ENCODE assay signal across 8 cellular contexts in the genomic region with DNA sequence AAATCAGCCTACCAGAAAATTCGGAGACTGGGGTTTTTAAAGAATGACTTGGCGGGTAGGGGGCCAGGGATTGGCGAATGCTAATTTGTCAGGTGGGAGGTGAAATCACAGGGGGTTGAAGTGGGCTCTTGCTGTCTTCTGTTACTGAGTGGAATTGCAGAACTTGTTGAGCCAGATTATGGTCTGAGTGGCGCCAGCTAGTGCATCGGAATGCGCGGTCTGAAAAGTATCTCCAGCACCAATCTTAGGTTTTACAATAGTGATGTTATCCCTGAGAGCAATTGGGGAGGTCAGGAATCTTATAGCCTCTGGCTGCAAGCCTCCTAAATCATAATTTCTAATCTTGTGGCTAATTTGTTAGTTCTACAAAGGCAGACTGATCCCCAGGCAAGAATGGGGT. TPM values are rescaled to one million over a fixed set of nuclear protein-coding genes. Genes with fewer than 3 reads are reported as not detected.
DNase-seq lines count a peak whose midpoint lies in the region; ATAC-seq and TF ChIP-seq lines count a peak whose summit lies in the region.

No MANE protein-coding gene starts in this region.

- no peaks in the 10 kb centered on the region for H3K36me3 ChIP-seq in lower lobe of right lung

- no peaks in the 10 kb centered on the region for H3K27me3 Mint-ChIP-seq in activated naive CD4-positive, alpha-beta T cell treated with anti-CD3 and anti-CD28 coated beads for 36 hours (ENCODE audit: low read depth)
- H3K27me3 Mint-ChIP-seq in type B pancreatic cell: no peaks in the 10 kb centered on the region

- DNase-seq in activated naive CD4-positive, alpha-beta T cell treated with anti-CD3 and anti-CD28 coated beads for 36 hours: no peak
- no peak for DNase-seq in activated naive CD4-positive, alpha-beta T cell treated with Interleukin-2 at 50 U/mL for 16 hours
- DNase-seq in astrocyte of the hippocampus (ENCODE audit: low read depth, low spot score): peak; percentile 2
- no peak for DNase-seq in lower lobe of right lung
- no peak for DNase-seq in type B pancreatic cell (ENCODE audit: extremely low spot score, unreplicated experiment)
- DNase-seq in MV-4-11 (lab: John Stamatoyannopoulos, UW): no peak
- DNase-seq in 8988T: no peak

- no peaks in the 10 kb centered on the region for H3K27me3 ChIP-seq in lower lobe of right lung (ENCODE audit: low read depth)

- peak overlapping the region; percentile 99 for H3K27ac ChIP-seq in lower lobe of right lung

- intact Hi-C loops in activated naive CD4-positive, alpha-beta T cell treated with anti-CD3 and anti-CD28 coated beads for 36 hours (cut with micrococcal nuclease): loop anchor here (10.0 kb wide), 1 partner anchor 379 kb away; a partner anchor contains a TSS
- intact Hi-C loops in lower lobe of right lung (cut with DNase I): no loop called here

- H3K36me3 Mint-ChIP-seq in activated naive CD4-positive, alpha-beta T cell treated with anti-CD3 and anti-CD28 coated beads for 36 hours (ENCODE audit: low read depth): peaks cover 5% of the 10 kb centered on the region
- no peaks in the 10 kb centered on the region for H3K36me3 Mint-ChIP-seq in type B pancreatic cell

- TF ChIP-seq CTCF in lower lobe of right lung (IDR thresholded peaks at IDR 0.05) (no peak), type B pancreatic cell (conservative IDR thresholded peaks at IDR 0.05) (no peak)

- no peaks in the 10 kb centered on the region for H3K9me3 ChIP-seq in lower lobe of right lung

- peaks cover 5% of the 10 kb centered on the region for H3K9me3 Mint-ChIP-seq in activated naive CD4-positive, alpha-beta T cell treated with anti-CD3 and anti-CD28 coated beads for 36 hours
- no peaks in the 10 kb centered on the region for H3K9me3 Mint-ChIP-seq in type B pancreatic cell

- H3K4me1 ChIP-seq in lower lobe of right lung: peaks cover 21% of the 10 kb centered on the region

- peak overlapping the region; percentile 85 for H3K27ac Mint-ChIP-seq in activated naive CD4-positive, alpha-beta T cell treated with anti-CD3 and anti-CD28 coated beads for 36 hours
- H3K27ac Mint-ChIP-seq in type B pancreatic cell: peak overlapping the region; percentile 98

- peak overlapping the region; percentile 96 for H3K4me3 Mint-ChIP-seq in activated naive CD4-positive, alpha-beta T cell treated with anti-CD3 and anti-CD28 coated beads for 36 hours
- H3K4me3 Mint-ChIP-seq in type B pancreatic cell: peak overlapping the region; percentile 88

- peak; percentile 59 to 62 for ATAC-seq in lower lobe of right lung
- no peak for ATAC-seq in GM19455 (IDR thresholded peaks at IDR 0.05; ENCODE audit: unreplicated experiment)

- peak overlapping the region; percentile 98 for H3K4me3 ChIP-seq in lower lobe of right lung

- CTCF ChIA-PET in activated naive CD4-positive, alpha-beta T cell treated with anti-CD3 and anti-CD28 coated beads for 36 hours (lab: Charles Lee): interaction anchor here (0.9 to 1.3 kb wide), 2 partner anchors 76 to 80 kb away, joined by 3 read pairs; no protein-coding TSS in a partner anchor

- H3K4me1 Mint-ChIP-seq in activated naive CD4-positive, alpha-beta T cell treated with anti-CD3 and anti-CD28 coated beads for 36 hours (ENCODE audit: low read depth): peaks cover 36% of the 10 kb centered on the region
- peaks cover 15% of the 10 kb centered on the region for H3K4me1 Mint-ChIP-seq in type B pancreatic cell (ENCODE audit: unreplicated experiment)

RNA-seq across cellular contexts. Expression of a gene that starts 0.8 kb away (rescaled TPM):
- 100 to 1,000 TPM in 1 of 2 experiments, 10 to 100 TPM in 1; 99.2 to 100 TPM for total RNA-seq in activated naive CD4-positive, alpha-beta T cell treated with anti-CD3 and anti-CD28 coated beads for 36 hours
- 96.5 TPM for total RNA-seq in lower lobe of right lung
- total RNA-seq in type B pancreatic cell (ENCODE audit: low replicate concordance): 49.1 and 51.0 TPM in 2 replicates
